1 cellular context compared by ENCODE assay signal in the genomic region with DNA sequence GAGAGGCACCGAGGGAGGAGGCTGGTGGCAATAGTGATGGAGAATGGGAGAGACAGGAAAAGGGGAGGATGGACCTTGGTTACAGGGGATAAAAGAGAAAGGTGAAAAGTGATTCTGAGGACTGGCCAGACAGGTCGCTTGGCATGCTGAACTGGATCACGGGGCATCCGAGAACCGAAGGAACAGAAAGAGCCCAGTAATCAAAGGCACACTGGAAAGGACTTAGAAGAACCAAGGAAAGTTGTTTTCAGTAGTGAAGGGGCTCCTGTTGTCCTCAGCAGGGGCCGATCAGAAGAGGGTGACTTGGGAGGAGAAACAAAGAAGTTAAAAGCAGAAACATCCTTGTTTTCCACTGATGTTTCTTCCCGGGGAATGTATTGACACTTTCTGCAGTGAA.
TF ChIP-seq lines count a peak whose summit lies in the region.

No MANE protein-coding gene starts in this region.

TF ChIP-seq in K562, 482 proteins besides CTCF, POLR2A, EP300 and RAD21:
- TF ChIP-seq EZH2 (IDR thresholded peaks at IDR 0.05; ENCODE audit: borderline replicate concordance, low read depth, low read length) (0 out of 2 replicates have a peak, but pooled peaks have one; percentile 19), HSF4 (CRISPR knock-in tag; IDR thresholded peaks at IDR 0.05; ENCODE audit: borderline replicate concordance) (no peak), ZNF764 (CRISPR knock-in tag; IDR thresholded peaks at IDR 0.05; ENCODE audit: low read depth) (no peak), ZNF311 (CRISPR knock-in tag; IDR thresholded peaks at IDR 0.05) (no peak), ZNF121 (CRISPR knock-in tag; conservative IDR thresholded peaks at IDR 0.05) (no peak), WHSC1 (IDR thresholded peaks at IDR 0.05; ENCODE audit: low read length) (no peak)
